In the genomic region with DNA sequence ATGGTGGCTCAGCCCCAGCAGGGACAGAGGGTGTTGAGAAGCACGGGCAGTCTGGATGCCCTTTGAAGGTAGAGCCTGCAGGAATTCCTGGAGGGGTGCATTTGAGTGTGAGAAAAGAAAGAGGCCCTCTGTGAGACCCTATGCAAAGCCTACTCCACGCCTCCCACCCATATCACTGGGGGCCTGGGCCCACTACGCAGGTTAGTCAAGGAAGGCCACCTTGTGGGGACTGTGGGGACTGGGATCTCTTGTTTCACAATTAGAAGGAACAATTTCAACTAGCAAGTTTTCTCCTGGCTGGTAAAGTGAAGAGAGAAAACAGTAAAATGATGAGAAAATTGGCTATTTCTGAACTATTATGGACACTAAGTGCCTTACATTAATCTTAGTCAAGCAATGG, we compare ENCODE assay signal across 14 cellular contexts.
"Had no signal": no experiment of that assay in that cellular context is flagged by ENCODE, and none has a peak within 500 bp of the region (broad histone marks: within the 10 kb centered on the region; RNA-seq: fewer than 3 reads in every experiment).

No MANE protein-coding gene starts in this region.

- ATAC-seq: activated T-helper 17 cell treated with anti-CD3 and anti-CD28 coated beads, Interleukin-2, amount 50 U/mL, for 72 hours; pancreas had no signal

- H3K36me3 ChIP-seq: pancreas, tibial artery, vagina had no signal

- DNase-seq: activated CD4-positive, alpha-beta T cell treated with anti-CD3 and anti-CD28 coated beads, Interleukin-2, amount 10 ng/mL, durations not matched to agents 7 days and 5 days; activated CD4-positive, CD25-positive, alpha-beta regulatory T cell; activated CD8-positive, alpha-beta memory T cell treated with anti-CD3 and anti-CD28 coated beads for 24 hours; activated naive CD4-positive, alpha-beta T cell treated with anti-CD3 and anti-CD28 coated beads for 36 hours; effector CD8-positive, alpha-beta T cell; pancreas; stimulated activated CD4-positive, alpha-beta T cell treated with anti-CD3 and anti-CD28 coated beads, Interleukin-15, amount 100 ng/mL, for 24 hours; stimulated activated CD4-positive, alpha-beta T cell treated with anti-CD3 and anti-CD28 coated beads, Interleukin-4, amount 100 ng/mL, for 4 hours; tibial artery had no signal

- H3K4me1 ChIP-seq: tibial artery, vagina had no signal

- H3K4me3 ChIP-seq: coronary artery, hepatocyte, pancreas, tibial artery, vagina had no signal

- H3K27ac ChIP-seq: coronary artery, epithelial cell of prostate, hepatocyte, pancreas, tibial artery, vagina had no signal

- H3K27me3 ChIP-seq: hepatocyte, pancreas, tibial artery, vagina had no signal

- H3K9me3 ChIP-seq: pancreas, tibial artery, vagina had no signal
